In genomic region chr12:31118831-31119530, GRCh38 we compare ENCODE assay signal across 1 cellular context.
TF ChIP-seq lines count a peak whose summit lies in the region.

No MANE protein-coding gene starts in this region.

TF ChIP-seq in GM12878, 131 proteins besides CTCF, POLR2A, EP300 and RAD21 (continued from another document):
- TF ChIP-seq, protein P1, sequence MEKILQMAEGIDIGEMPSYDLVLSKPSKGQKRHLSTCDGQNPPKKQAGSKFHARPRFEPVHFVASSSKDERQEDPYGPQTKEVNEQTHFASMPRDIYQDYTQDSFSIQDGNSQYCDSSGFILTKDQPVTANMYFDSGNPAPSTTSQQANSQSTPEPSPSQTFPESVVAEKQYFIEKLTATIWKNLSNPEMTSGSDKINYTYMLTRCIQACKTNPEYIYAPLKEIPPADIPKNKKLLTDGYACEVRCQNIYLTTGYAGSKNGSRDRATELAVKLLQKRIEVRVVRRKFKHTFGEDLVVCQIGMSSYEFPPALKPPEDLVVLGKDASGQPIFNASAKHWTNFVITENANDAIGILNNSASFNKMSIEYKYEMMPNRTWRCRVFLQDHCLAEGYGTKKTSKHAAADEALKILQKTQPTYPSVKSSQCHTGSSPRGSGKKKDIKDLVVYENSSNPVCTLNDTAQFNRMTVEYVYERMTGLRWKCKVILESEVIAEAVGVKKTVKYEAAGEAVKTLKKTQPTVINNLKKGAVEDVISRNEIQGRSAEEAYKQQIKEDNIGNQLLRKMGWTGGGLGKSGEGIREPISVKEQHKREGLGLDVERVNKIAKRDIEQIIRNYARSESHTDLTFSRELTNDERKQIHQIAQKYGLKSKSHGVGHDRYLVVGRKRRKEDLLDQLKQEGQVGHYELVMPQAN (conservative IDR thresholded peaks at IDR 0.05): no peak
- no peak for TF ChIP-seq NFIC (IDR thresholded peaks at IDR 0.05; ENCODE audit: low read depth, low read length)
